ENCODE assay signal across 8 cellular contexts in the genomic region with DNA sequence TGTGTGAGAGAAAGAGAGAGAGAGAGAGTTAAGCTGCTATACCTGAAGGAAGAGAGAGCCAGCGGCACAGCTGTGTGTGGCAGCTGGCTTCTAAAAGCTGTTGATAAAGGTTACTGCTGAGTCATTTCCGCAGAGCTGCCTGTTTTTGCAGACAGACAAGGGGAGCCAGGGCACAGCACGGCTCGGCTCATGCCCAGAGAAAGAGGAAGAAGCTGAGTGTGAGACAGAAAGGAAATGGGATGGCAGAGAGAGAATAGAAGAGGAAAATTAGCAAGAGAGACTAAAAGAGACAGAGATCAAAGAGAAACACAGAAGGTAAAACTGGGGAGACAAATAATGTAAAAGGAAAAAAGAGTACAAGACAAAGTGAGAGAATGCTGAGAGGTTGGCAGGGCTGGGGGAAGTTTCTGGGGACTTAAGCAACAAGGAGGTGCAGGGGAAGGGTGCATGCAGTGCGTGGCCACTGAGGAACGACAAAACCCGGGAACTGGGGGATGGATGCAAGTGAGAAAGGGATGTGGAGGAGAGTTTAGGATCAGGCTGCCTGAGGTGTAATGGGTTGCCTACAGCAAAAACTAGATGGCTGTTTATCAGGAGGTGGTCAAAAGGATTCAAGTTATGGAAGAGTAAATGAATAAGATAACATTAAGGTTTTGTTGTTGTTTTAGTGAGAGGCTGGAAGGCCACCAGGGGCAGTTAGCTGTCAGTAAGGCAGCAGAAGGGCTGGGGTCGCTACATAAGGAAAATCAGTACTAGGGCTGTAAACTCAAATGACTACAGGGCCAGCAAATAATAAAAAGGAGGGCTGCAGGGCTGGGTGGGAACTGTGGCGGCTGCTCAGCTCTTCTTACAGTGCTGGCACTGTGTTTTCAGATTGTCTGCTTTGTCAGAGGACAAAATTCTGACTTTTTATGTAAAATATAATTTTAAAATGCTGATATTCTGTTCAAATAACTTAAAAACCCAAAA. TPM values are rescaled to one million over a fixed set of nuclear protein-coding genes. Genes with fewer than 3 reads are reported as not detected.
DNase-seq lines count a peak whose midpoint lies in the region; ATAC-seq and TF ChIP-seq lines count a peak whose summit lies in the region.

No MANE protein-coding gene starts in this region.

- TF ChIP-seq CTCF in esophagus squamous epithelium (IDR thresholded peaks at IDR 0.05): peak in 1 of 6 experiments; percentile 3

- H3K4me3 Mint-ChIP-seq in activated T-cell treated with anti-CD3 and anti-CD28 coated beads, Interleukin-2, amount 50 U/mL, for 72 hours: peak overlapping the region; percentile 91 to 93
- peak overlapping the region; percentile 57 to 91 (median 77) for H3K4me3 Mint-ChIP-seq in naive B cell

- H3K27ac ChIP-seq in esophagus squamous epithelium: peak overlapping the region; percentile 80 to 91 (median 87)

- peak overlapping the region; percentile 18 to 55 (median 36) for H3K4me3 ChIP-seq in esophagus squamous epithelium

- TF ChIP-seq POLR2A in esophagus squamous epithelium (IDR thresholded peaks at IDR 0.05): peak in 3 of 4 donors; percentile 44 to 74 (median 50)

- no peaks in the 10 kb centered on the region for H3K27me3 ChIP-seq in esophagus squamous epithelium

- DNase-seq in DMS 273 treated with DMSO at 0.1 percent for 48 hours (lab: John Stamatoyannopoulos, UW) (peak; percentile 89), esophagus squamous epithelium (lab: John Stamatoyannopoulos, UW) (peak; percentile 63), naive B cell (peak; percentile 77)
- DNase-seq in activated T-cell treated with anti-CD3 and anti-CD28 coated beads, Interleukin-2, amount 50 U/mL, for 72 hours: peak; percentile 77 to 79
- peak; percentile 75 for DNase-seq in stimulated activated naive CD8-positive, alpha-beta T cell treated with anti-CD3 and anti-CD28 coated beads, Interleukin-15, Interleukin-2, amounts not matched to agents 100 U/mL and 50 U/mL, for 24 hours

- intact Hi-C loops in esophagus squamous epithelium (cut with DNase I): no loop called here

- peaks cover 29 to 46% (median 33%) of the 10 kb centered on the region in 3 donors for H3K4me1 ChIP-seq in esophagus squamous epithelium

- WGBS in esophagus squamous epithelium, 2 donors: 2 to 4% methylated on average over 9 of the region's 9 CpGs

- no peaks in the 10 kb centered on the region for H3K9me3 ChIP-seq in esophagus squamous epithelium

- H3K4me1 Mint-ChIP-seq in activated T-cell treated with anti-CD3 and anti-CD28 coated beads, Interleukin-2, amount 50 U/mL, for 72 hours (ENCODE audit: low read depth): peaks cover 33% of the 10 kb centered on the region
- H3K4me1 Mint-ChIP-seq in naive B cell: peaks cover 16 to 35% (median 32%) of the 10 kb centered on the region in 3 donors

- no peaks in the 10 kb centered on the region for H3K27me3 Mint-ChIP-seq in activated T-cell treated with anti-CD3 and anti-CD28 coated beads, Interleukin-2, amount 50 U/mL, for 72 hours (ENCODE audit: low read depth)
- H3K27me3 Mint-ChIP-seq in naive B cell: no peaks in the 10 kb centered on the region

- no peak for TF ChIP-seq RAD21 in Ishikawa (IDR thresholded peaks at IDR 0.05; ENCODE audit: low read depth)

- peak; percentile 98 for ATAC-seq in GM21529 (IDR thresholded peaks at IDR 0.05; ENCODE audit: unreplicated experiment)
- ATAC-seq in activated T-cell treated with anti-CD3 and anti-CD28 coated beads, Interleukin-2, amount 50 U/mL, for 72 hours (replicated peaks in 1 of 2): peak; percentile 95 to 98
- ATAC-seq in naive B cell (ENCODE audit: low read depth in 2 of 2): peak; percentile 96 to 98
- peak; percentile 100 for ATAC-seq in stimulated activated naive CD8-positive, alpha-beta T cell treated with anti-CD3 and anti-CD28 coated beads, Interleukin-15, Interleukin-2, amounts not matched to agents 100 U/mL and 50 U/mL, for 24 hours

- H3K36me3 Mint-ChIP-seq in activated T-cell treated with anti-CD3 and anti-CD28 coated beads, Interleukin-2, amount 50 U/mL, for 72 hours (ENCODE audit: insufficient read depth in 2 of 2): peaks cover 2 to 3% of the 10 kb centered on the region in 2 donors
- H3K36me3 Mint-ChIP-seq in naive B cell: no peaks in the 10 kb centered on the region

- peak overlapping the region; percentile 90 for H3K27ac Mint-ChIP-seq in activated T-cell treated with anti-CD3 and anti-CD28 coated beads, Interleukin-2, amount 50 U/mL, for 72 hours
- H3K27ac Mint-ChIP-seq in naive B cell: peak overlapping the region; percentile 4 to 96 (median 76)

- H3K9me3 Mint-ChIP-seq in activated T-cell treated with anti-CD3 and anti-CD28 coated beads, Interleukin-2, amount 50 U/mL, for 72 hours: no peaks in the 10 kb centered on the region
- no peaks in the 10 kb centered on the region for H3K9me3 Mint-ChIP-seq in naive B cell

- H3K36me3 ChIP-seq in esophagus squamous epithelium: no peaks in the 10 kb centered on the region

- peak; percentile 61; the same call in 1 of the 2 replicates for TF ChIP-seq EP300 in Ishikawa (IDR thresholded peaks at IDR 0.05; ENCODE audit: borderline replicate concordance)

TF ChIP-seq in Ishikawa, 13 proteins besides CTCF, POLR2A, EP300 and RAD21:
- TF ChIP-seq NFIC (IDR thresholded peaks at IDR 0.05): peak; percentile 68; the same call in 1 of the 2 replicates
- peak; percentile 70 for TF ChIP-seq TAF1 (IDR thresholded peaks at IDR 0.05; ENCODE audit: low read depth)
- peak; percentile 86 for TF ChIP-seq TCF12 (IDR thresholded peaks at IDR 0.05; ENCODE audit: low read depth)
- TF ChIP-seq, protein P1, sequence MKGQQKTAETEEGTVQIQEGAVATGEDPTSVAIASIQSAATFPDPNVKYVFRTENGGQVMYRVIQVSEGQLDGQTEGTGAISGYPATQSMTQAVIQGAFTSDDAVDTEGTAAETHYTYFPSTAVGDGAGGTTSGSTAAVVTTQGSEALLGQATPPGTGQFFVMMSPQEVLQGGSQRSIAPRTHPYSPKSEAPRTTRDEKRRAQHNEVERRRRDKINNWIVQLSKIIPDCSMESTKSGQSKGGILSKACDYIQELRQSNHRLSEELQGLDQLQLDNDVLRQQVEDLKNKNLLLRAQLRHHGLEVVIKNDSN (IDR thresholded peaks at IDR 0.05): no peak

TF ChIP-seq in PFSK-1, 5 proteins besides CTCF, POLR2A, EP300 and RAD21:
- peak; percentile 80; the same call in 1 of the 2 replicates for TF ChIP-seq SIN3A (IDR thresholded peaks at IDR 0.05; ENCODE audit: borderline replicate concordance, insufficient read depth, low read length)
- TF ChIP-seq, protein P2, sequence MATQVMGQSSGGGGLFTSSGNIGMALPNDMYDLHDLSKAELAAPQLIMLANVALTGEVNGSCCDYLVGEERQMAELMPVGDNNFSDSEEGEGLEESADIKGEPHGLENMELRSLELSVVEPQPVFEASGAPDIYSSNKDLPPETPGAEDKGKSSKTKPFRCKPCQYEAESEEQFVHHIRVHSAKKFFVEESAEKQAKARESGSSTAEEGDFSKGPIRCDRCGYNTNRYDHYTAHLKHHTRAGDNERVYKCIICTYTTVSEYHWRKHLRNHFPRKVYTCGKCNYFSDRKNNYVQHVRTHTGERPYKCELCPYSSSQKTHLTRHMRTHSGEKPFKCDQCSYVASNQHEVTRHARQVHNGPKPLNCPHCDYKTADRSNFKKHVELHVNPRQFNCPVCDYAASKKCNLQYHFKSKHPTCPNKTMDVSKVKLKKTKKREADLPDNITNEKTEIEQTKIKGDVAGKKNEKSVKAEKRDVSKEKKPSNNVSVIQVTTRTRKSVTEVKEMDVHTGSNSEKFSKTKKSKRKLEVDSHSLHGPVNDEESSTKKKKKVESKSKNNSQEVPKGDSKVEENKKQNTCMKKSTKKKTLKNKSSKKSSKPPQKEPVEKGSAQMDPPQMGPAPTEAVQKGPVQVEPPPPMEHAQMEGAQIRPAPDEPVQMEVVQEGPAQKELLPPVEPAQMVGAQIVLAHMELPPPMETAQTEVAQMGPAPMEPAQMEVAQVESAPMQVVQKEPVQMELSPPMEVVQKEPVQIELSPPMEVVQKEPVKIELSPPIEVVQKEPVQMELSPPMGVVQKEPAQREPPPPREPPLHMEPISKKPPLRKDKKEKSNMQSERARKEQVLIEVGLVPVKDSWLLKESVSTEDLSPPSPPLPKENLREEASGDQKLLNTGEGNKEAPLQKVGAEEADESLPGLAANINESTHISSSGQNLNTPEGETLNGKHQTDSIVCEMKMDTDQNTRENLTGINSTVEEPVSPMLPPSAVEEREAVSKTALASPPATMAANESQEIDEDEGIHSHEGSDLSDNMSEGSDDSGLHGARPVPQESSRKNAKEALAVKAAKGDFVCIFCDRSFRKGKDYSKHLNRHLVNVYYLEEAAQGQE (IDR thresholded peaks at IDR 0.05; ENCODE audit: insufficient read depth in 1 of 2, low read depth in 2 of 2, low read length in 2 of 2): no peak
- TF ChIP-seq FOXP2 (optimal IDR thresholded peaks at IDR 0.05; ENCODE audit: borderline replicate concordance, extremely low read depth, extremely low read length, insufficient read depth): no peak
- TF ChIP-seq POLR2AphosphoS5 (IDR thresholded peaks at IDR 0.05; ENCODE audit: low read depth, low read length): no peak

RNA-seq across cellular contexts. Expression of a gene that starts 22.9 kb away (rescaled TPM):
- 9.0 TPM for polyA plus RNA-seq in PFSK-1 (2012; ENCODE audit: insufficient read length, low read depth)
- total RNA-seq in activated T-cell treated with anti-CD3 and anti-CD28 coated beads, Interleukin-2, amount 50 U/mL, for 72 hours: 1,000 to 10,000 TPM; 1,261 to 1,795 TPM
- 1,000 to 10,000 TPM in 1 of 4 donors, 100 to 1,000 TPM in 3; 182 to 1,095 (median 304) TPM for total RNA-seq in esophagus squamous epithelium
- 1,000 to 10,000 TPM; 1,115 to 2,161 (median 1,804) TPM for polyA plus RNA-seq in naive B cell (ENCODE audit: low read depth in 6 of 6)

Comparison
In these comparisons a context has a peak if more than half of its experiments do, and no peak if none do; other contexts are left out.
1. Peak in every context shown above with its lines: DNase-seq, ATAC-seq, H3K4me3 ChIP-seq and H3K27ac ChIP-seq.